8 cellular contexts compared by ENCODE assay signal in the genomic region with DNA sequence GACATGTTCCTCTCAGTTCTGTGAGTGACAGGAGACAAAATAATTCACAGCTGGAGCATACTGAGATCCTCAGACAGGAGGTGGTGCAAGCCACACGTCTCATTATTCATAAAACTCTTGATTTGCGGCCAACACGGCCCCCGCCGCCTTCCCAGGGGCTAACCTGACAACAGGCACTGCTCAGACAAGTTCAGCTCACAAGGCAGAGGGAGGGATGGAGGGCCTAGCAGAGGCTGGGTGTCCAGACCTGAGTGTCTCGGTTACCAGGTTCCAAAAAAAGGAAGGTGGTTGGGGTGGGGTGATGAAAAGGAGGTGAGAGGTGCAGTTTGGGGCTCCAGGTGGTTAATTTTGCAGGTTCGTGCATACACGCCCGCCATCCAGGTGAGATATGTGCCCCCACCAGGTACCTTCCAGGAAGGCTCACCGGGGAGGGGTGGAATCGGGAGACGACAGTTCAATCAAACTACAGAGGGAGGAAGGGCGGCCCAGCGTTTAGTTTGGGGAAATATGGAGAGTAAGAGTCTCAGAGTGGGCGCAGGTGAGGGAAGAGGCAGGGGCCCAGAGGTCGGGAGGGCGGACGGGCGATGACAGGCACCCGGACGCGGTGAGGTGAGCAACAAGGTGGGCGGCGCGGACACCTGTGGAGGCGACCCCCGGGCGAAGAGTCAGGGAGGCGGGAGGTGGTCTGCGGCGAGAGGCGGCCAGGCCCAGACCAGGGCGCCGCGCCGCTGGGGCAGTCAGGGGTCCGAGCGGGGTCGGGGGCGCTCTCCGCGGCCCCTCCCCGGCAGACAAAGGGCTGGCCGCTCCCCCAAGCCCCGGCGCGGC. TPM values are rescaled to one million over a fixed set of nuclear protein-coding genes. Genes with fewer than 3 reads are reported as not detected.
A peak's percentile ranks its signal among the peaks of the same experiment; 100 is the strongest.
DNase-seq lines count a peak whose midpoint lies in the region; ATAC-seq, FAIRE-seq and TF ChIP-seq lines count a peak whose summit lies in the region.

No MANE protein-coding gene starts in this region.

- RAD21 ChIA-PET in GM12878 (lab: Charles Lee; ENCODE audit: unreplicated experiment) = interaction anchor here (0.6 to 0.9 kb wide), 2 partner anchors 28 to 77 kb away, joined by 3 read pairs; no protein-coding TSS in a partner anchor

- BruUV-seq in GM12878 (replicated peaks; lab: Mats Ljungman, UMichigan) = no TSS peak

- intact Hi-C loops in GM12878 (cut with micrococcal nuclease; ENCODE audit: unreplicated experiment) = loop anchor here (2.0 kb wide), 1 partner anchor 33 kb away; a partner anchor contains a TSS

- peak overlapping the region; percentile 69 for H3K9ac ChIP-seq in GM12878 (ENCODE audit: control insufficient read depth, insufficient read depth, low read length)

- DNase-seq in D341Med (ENCODE audit: low spot score) (peak; percentile 28), RPMI7951 (ENCODE audit: low read depth) (peak; percentile 18), GM12878 (ENCODE audit: low read depth, low spot score) (no peak)
- DNase-seq in stimulated activated CD4-positive, alpha-beta T cell treated with anti-CD3 and anti-CD28 coated beads, Interleukin-4, amount 100 ng/mL, for 48 hours (ENCODE audit: low read depth in 2 of 2) = peak; percentile 20 to 41

- in situ Hi-C loops in GM12878 (cut with MboI) = no loop called here

- no peaks in the 10 kb centered on the region for H4K20me1 ChIP-seq in GM12878 (ENCODE audit: control insufficient read depth, insufficient read depth)

- no peak for TF ChIP-seq EP300 in GM12878 (IDR thresholded peaks at IDR 0.05; ENCODE audit: borderline replicate concordance in 1 of 2, control insufficient read depth in 1 of 2, low read depth in 2 of 2, low read length in 2 of 2)

- no peak for FAIRE-seq in GM12878 (lab: Jason Lieb, UNC)

- peaks cover 3% of the 10 kb centered on the region; the same call in 1 of the 2 replicates for H3K79me2 ChIP-seq in GM12878 (ENCODE audit: control insufficient read depth, insufficient read depth, low read length)

- H3K27me3 ChIP-seq in GM12878 (replicated peaks in 1 of 2; ENCODE audit: control insufficient read depth in 2 of 2, insufficient read depth in 2 of 2, low read length in 1 of 2) (no peaks in the 10 kb centered on the region), layer of hippocampus (ENCODE audit: control insufficient read depth, insufficient read depth, low read length) (no peaks in the 10 kb centered on the region)

- H3K9me3 ChIP-seq in GM12878 (replicated peaks; ENCODE audit: control insufficient read depth, insufficient read depth, low read length) = no peaks in the 10 kb centered on the region

- H3K27ac ChIP-seq in GM12878 (ENCODE audit: control insufficient read depth, insufficient read depth) = peak overlapping the region; percentile 22; the same call in 1 of the 2 replicates
- peak overlapping the region; percentile 65 for H3K27ac ChIP-seq in layer of hippocampus (ENCODE audit: low read depth, low read length)

- ATAC-seq in HG02588 (IDR thresholded peaks at IDR 0.05; ENCODE audit: unreplicated experiment) (peak; percentile 1), GM12878 (no peak), GM18519 (IDR thresholded peaks at IDR 0.05; ENCODE audit: low FRiP score, unreplicated experiment) (no peak), HG03378 (IDR thresholded peaks at IDR 0.05; ENCODE audit: unreplicated experiment) (no peak)

- peak overlapping the region; percentile 87 for H3K4me3 ChIP-seq in GM12878

- POLR2A ChIA-PET in GM12878 (lab: Charles Lee) = interaction anchor here (0.6 kb wide), 1 partner anchor 10 kb away, joined by 7 read pairs; no protein-coding TSS in a partner anchor

- CTCF ChIA-PET in GM12878 (lab: Yijun Ruan, JAX) = interaction anchor here (0.9 to 1.1 kb wide), 2 partner anchors 34 to 117 kb away, joined by 4 read pairs; a partner anchor contains a TSS

- peak; percentile 45 for TF ChIP-seq POLR2A in GM12878 (IDR thresholded peaks at IDR 0.05; ENCODE audit: low read depth, low read length)

- 2% methylated on average over 42 of the region's 47 CpGs for WGBS in GM12878 (ENCODE audit: insufficient coverage, insufficient replicate concordance, low lambda C conversion rate, missing lambda C conversion rate)

- TF ChIP-seq RAD21 in GM12878 (IDR thresholded peaks at IDR 0.05; ENCODE audit: insufficient read depth, low read depth, low read length) = no peak

- H3K4me2 ChIP-seq in GM12878 (ENCODE audit: control insufficient read depth, insufficient read depth) = peak overlapping the region; percentile 92

- peak in 1 of 3 experiments; percentile 5; a peak in 1 of 6 replicates for TF ChIP-seq CTCF in GM12878 (IDR thresholded peaks at IDR 0.05 in 2 of 3, conservative IDR thresholded peaks at IDR 0.05 in 1 of 3; ENCODE audit: control insufficient read depth in 2 of 3, extremely low read depth in 1 of 3, insufficient read depth in 1 of 3, low read depth in 3 of 3, low read length in 3 of 3)

- no peaks in the 10 kb centered on the region for H3K36me3 ChIP-seq in GM12878 (ENCODE audit: control insufficient read depth in 2 of 2, insufficient read depth in 2 of 2, low read length in 1 of 2)

- peak overlapping the region; percentile 61 for H2AFZ ChIP-seq in GM12878 (ENCODE audit: control insufficient read depth, low read depth, low read length)

- peaks cover 12% of the 10 kb centered on the region for H3K4me1 ChIP-seq in GM12878 (ENCODE audit: control insufficient read depth, insufficient read depth, low read length)

- SMC1A ChIA-PET in GM12878 (lab: Charles Lee; ENCODE audit: uncharacterized antibody, unreplicated experiment) = interaction anchor here (1.0 kb wide), 1 partner anchor 41 kb away, joined by 3 read pairs; no protein-coding TSS in a partner anchor

TF ChIP-seq in GM12878, 131 proteins besides CTCF, POLR2A, EP300 and RAD21 (continues in another document):
- TF ChIP-seq CHD4 (IDR thresholded peaks at IDR 0.05) = no peak
- TF ChIP-seq NBN (IDR thresholded peaks at IDR 0.05) = 0 out of 2 replicates have a peak, but pooled peaks have one; percentile 22
- TF ChIP-seq CHD1 (IDR thresholded peaks at IDR 0.05; ENCODE audit: low read depth, low read length) = no peak
- 0 out of 2 replicates have a peak, but pooled peaks have one; percentile 40 for TF ChIP-seq NR2F1 (conservative IDR thresholded peaks at IDR 0.05)

RNA-seq across cellular contexts. Expression of a gene that starts 0.6 kb away (rescaled TPM):
- 30.6 and 37.0 TPM in 2 replicates for total RNA-seq in RPMI7951 (2014; rRNA removed; shearing (Covaris generic))
- total RNA-seq in GM12878 (2013; cell fraction: nucleolus; rRNA removed) = 2.0 and 3.1 TPM in 2 replicates
- total RNA-seq in GM12878 (2014; rRNA removed) (18.9 and 27.8 TPM in 2 replicates), GM12878 (2014; rRNA removed; fragmentation: Illumina TruSeq; extraction: Trizol) (10.9 and 11.3 TPM in 2 replicates), GM12878 (2021) (24.8 and 26.0 TPM in 2 replicates)
- polyA plus RNA-seq in GM12878 (2011; ENCODE audit: low read depth) = 4.7 TPM
- polyA plus RNA-seq in GM12878 (2011; rRNA removed) (5.6 and 10.7 TPM in 2 replicates), GM12878 (2014; fragmentation: Illumina TruSeq; extraction: Trizol) (4.3 and 9.2 TPM in 2 replicates), GM12878 (2014; fragmentation: Nextera tagmentation; extraction: Ambion mirVana) (1 to 10 TPM in 1 of 2 experiments, under 1 TPM in 1; 0.42 to 1.4 TPM), GM12878 (2014; rRNA removed) (25.8 and 26.4 TPM in 2 replicates), GM12878 (2016; fragmentation: Nextera tagmentation; extraction: Ambion mirVana) (10 to 100 TPM in 1 of 2 experiments, 1 to 10 TPM in 1; 9.5 to 31.8 TPM)
- polyA plus RNA-seq in GM12878 (2011; cell fraction: cytosol; rRNA removed) = 10.3 and 10.5 TPM in 2 replicates
- 5.8 and 6.8 TPM in 2 replicates for polyA plus RNA-seq in GM12878 (2011; cell fraction: nucleus; rRNA removed)
- 13.4 and 14.1 TPM in 2 replicates for polyA plus RNA-seq in GM12878 (2012)
- 6.9 and 8.6 TPM in 2 replicates for polyA minus RNA-seq in GM12878 (2011; rRNA and poly(A)+ RNA removed)
- 2.7 and 5.6 TPM in 2 replicates for polyA minus RNA-seq in GM12878 (2011; cell fraction: cytosol; rRNA and poly(A)+ RNA removed)
- 0.73 and 1.5 TPM in 2 replicates for polyA minus RNA-seq in GM12878 (2011; cell fraction: nucleus; rRNA and poly(A)+ RNA removed)

RNA-seq across cellular contexts. Expression of a gene that starts 33.8 kb away (rescaled TPM):
- 61.9 and 72.8 TPM in 2 replicates for total RNA-seq in RPMI7951 (2014; rRNA removed; shearing (Covaris generic))
- 10.8 and 12.8 TPM in 2 replicates for total RNA-seq in GM12878 (2013; cell fraction: nucleolus; rRNA removed)
- total RNA-seq in GM12878 (2014; rRNA removed) = 7.3 and 11.0 TPM in 2 replicates
- 17.1 and 17.3 TPM in 2 replicates for total RNA-seq in GM12878 (2014; rRNA removed; fragmentation: Illumina TruSeq; extraction: Trizol)
- 13.5 and 14.0 TPM in 2 replicates for total RNA-seq in GM12878 (2021)
- 9.9 TPM for polyA plus RNA-seq in GM12878 (2011; ENCODE audit: low read depth)
- 17.0 and 26.7 TPM in 2 replicates for polyA plus RNA-seq in GM12878 (2011; rRNA removed)
- polyA plus RNA-seq in GM12878 (2011; cell fraction: cytosol; rRNA removed) = 4.8 and 6.3 TPM in 2 replicates
- 4.7 and 5.5 TPM in 2 replicates for polyA plus RNA-seq in GM12878 (2011; cell fraction: nucleus; rRNA removed)
- polyA plus RNA-seq in GM12878 (2012) = 11.5 and 12.0 TPM in 2 replicates
- 17.0 and 19.5 TPM in 2 replicates for polyA plus RNA-seq in GM12878 (2014; fragmentation: Illumina TruSeq; extraction: Trizol)
- polyA plus RNA-seq in GM12878 (2014; fragmentation: Nextera tagmentation; extraction: Ambion mirVana) = 10 to 100 TPM; 21.8 to 24.9 TPM
- polyA plus RNA-seq in GM12878 (2014; rRNA removed) = 7.6 and 8.1 TPM in 2 replicates
- 10 to 100 TPM; 23.9 to 30.3 TPM for polyA plus RNA-seq in GM12878 (2016; fragmentation: Nextera tagmentation; extraction: Ambion mirVana)
- polyA minus RNA-seq in GM12878 (2011; rRNA and poly(A)+ RNA removed) = 6.3 and 9.8 TPM in 2 replicates
- 2.3 and 3.7 TPM in 2 replicates for polyA minus RNA-seq in GM12878 (2011; cell fraction: cytosol; rRNA and poly(A)+ RNA removed)
- polyA minus RNA-seq in GM12878 (2011; cell fraction: nucleus; rRNA and poly(A)+ RNA removed) = 1.5 and 2.5 TPM in 2 replicates

RNA-seq across cellular contexts. Expression of a gene that starts 33.8 kb away (rescaled TPM):
- total RNA-seq in RPMI7951 (2014; rRNA removed; shearing (Covaris generic)) = 7.6 and 17.2 TPM in 2 replicates
- 11.1 and 12.0 TPM in 2 replicates for total RNA-seq in GM12878 (2013; cell fraction: nucleolus; rRNA removed)
- total RNA-seq in GM12878 (2014; rRNA removed) (7.7 TPM in 2 replicates), GM12878 (2014; rRNA removed; fragmentation: Illumina TruSeq; extraction: Trizol) (10.0 and 11.1 TPM in 2 replicates), GM12878 (2021) (6.1 and 7.2 TPM in 2 replicates)
- polyA plus RNA-seq in GM12878 (2011; ENCODE audit: low read depth) = 3.4 TPM
- polyA plus RNA-seq in GM12878 (2011; rRNA removed) (12.2 and 15.4 TPM in 2 replicates), GM12878 (2014; fragmentation: Illumina TruSeq; extraction: Trizol) (8.0 and 9.1 TPM in 2 replicates), GM12878 (2014; fragmentation: Nextera tagmentation; extraction: Ambion mirVana) (10 to 100 TPM; 12.7 to 13.0 TPM), GM12878 (2014; rRNA removed) (6.2 and 8.1 TPM in 2 replicates), GM12878 (2016; fragmentation: Nextera tagmentation; extraction: Ambion mirVana) (10 to 100 TPM; 15.9 to 16.7 TPM)
- polyA plus RNA-seq in GM12878 (2011; cell fraction: cytosol; rRNA removed) = 7.1 and 8.2 TPM in 2 replicates
- 2.6 and 3.5 TPM in 2 replicates for polyA plus RNA-seq in GM12878 (2011; cell fraction: nucleus; rRNA removed)
- polyA plus RNA-seq in GM12878 (2012) = 6.3 and 6.7 TPM in 2 replicates
- 8.1 and 11.6 TPM in 2 replicates for polyA minus RNA-seq in GM12878 (2011; rRNA and poly(A)+ RNA removed)
- 4.3 and 4.5 TPM in 2 replicates for polyA minus RNA-seq in GM12878 (2011; cell fraction: cytosol; rRNA and poly(A)+ RNA removed)
- polyA minus RNA-seq in GM12878 (2011; cell fraction: nucleus; rRNA and poly(A)+ RNA removed) = 3.5 and 8.0 TPM in 2 replicates
